In the genomic region with DNA sequence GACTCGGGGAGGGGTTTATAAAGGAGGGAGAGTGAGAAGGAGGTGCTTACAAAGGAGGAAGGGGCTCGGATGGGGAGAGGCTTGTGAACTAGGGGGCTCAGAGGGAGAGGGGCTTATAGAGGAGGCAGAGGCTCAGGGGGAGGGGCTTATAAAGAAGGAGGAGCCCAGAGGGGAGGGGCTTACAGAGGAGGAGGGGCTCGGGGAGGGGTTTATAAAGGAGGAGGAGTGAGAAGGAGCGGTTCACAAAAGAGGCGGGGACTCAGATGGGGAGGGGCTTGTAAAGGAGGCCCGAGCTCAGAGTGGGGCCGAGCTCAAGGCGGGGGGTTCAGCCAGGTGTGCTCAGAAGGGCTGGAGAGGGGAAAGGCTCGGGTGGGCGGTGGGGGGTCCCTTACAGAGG, we compare ENCODE assay signal across 1 cellular context.
TF ChIP-seq lines count a peak whose summit lies in the region.

No MANE protein-coding gene starts in this region.

TF ChIP-seq in WTC11, 78 proteins besides CTCF, POLR2A, EP300 and RAD21 (continued from another document):
- TF ChIP-seq, protein P1, sequence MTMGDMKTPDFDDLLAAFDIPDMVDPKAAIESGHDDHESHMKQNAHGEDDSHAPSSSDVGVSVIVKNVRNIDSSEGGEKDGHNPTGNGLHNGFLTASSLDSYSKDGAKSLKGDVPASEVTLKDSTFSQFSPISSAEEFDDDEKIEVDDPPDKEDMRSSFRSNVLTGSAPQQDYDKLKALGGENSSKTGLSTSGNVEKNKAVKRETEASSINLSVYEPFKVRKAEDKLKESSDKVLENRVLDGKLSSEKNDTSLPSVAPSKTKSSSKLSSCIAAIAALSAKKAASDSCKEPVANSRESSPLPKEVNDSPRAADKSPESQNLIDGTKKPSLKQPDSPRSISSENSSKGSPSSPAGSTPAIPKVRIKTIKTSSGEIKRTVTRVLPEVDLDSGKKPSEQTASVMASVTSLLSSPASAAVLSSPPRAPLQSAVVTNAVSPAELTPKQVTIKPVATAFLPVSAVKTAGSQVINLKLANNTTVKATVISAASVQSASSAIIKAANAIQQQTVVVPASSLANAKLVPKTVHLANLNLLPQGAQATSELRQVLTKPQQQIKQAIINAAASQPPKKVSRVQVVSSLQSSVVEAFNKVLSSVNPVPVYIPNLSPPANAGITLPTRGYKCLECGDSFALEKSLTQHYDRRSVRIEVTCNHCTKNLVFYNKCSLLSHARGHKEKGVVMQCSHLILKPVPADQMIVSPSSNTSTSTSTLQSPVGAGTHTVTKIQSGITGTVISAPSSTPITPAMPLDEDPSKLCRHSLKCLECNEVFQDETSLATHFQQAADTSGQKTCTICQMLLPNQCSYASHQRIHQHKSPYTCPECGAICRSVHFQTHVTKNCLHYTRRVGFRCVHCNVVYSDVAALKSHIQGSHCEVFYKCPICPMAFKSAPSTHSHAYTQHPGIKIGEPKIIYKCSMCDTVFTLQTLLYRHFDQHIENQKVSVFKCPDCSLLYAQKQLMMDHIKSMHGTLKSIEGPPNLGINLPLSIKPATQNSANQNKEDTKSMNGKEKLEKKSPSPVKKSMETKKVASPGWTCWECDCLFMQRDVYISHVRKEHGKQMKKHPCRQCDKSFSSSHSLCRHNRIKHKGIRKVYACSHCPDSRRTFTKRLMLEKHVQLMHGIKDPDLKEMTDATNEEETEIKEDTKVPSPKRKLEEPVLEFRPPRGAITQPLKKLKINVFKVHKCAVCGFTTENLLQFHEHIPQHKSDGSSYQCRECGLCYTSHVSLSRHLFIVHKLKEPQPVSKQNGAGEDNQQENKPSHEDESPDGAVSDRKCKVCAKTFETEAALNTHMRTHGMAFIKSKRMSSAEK (CRISPR knock-in tag; IDR thresholded peaks at IDR 0.05; ENCODE audit: borderline replicate concordance): no peak
- no peak for TF ChIP-seq GRHL2 (CRISPR knock-in tag; IDR thresholded peaks at IDR 0.05; ENCODE audit: insufficient replicate concordance, severe bottlenecking)
- TF ChIP-seq USF2 (CRISPR knock-in tag; IDR thresholded peaks at IDR 0.05): no peak
- no peak for TF ChIP-seq ZNF416 (CRISPR knock-in tag; IDR thresholded peaks at IDR 0.05)
